11 cellular contexts compared by ENCODE assay signal in the genomic region with DNA sequence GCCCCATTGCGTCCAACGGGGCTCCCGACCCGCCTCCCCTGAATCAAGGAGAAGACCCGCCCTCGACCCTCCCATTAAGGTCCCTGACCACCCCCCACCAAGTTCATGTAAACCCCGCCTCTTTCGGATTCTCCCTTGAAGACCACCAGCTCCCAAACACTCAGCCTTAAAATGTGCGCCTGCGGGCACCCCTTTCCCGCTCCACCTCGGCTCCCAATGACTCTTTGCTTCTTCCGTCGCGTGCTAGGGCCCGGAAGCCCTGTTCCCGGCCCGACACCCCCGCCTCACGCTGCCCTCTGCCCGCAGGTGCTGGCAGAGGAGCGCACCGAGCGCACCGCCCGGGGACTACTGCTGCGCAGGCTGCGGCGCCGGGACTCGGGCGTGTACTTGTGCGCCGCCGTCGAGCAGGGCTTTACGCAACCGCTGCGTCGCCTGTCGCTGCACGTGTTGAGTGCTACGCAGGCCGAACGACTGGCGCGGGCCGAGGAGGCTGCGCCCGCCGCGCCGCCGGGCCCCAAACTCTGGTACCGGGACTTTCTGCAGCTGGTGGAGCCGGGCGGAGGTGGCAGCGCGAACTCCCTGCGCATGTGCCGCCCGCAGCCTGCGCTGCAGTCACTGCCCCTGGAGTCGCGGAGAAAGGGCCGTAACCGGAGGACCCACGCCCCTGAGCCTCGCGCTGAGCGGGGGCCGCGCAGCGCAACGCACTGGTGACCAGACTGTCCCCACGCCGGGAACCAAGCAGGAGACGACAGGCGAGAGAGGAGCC. TPM values are rescaled to one million over a fixed set of nuclear protein-coding genes. Genes with fewer than 3 reads are reported as not detected.
DNase-seq lines count a peak whose midpoint lies in the region; ATAC-seq and TF ChIP-seq lines count a peak whose summit lies in the region.
"Had no signal": no experiment of that assay in that cellular context is flagged by ENCODE, and none has a peak within 500 bp of the region (broad histone marks: within the 10 kb centered on the region; RNA-seq: fewer than 3 reads in every experiment).

No MANE protein-coding gene starts in this region.

- TF ChIP-seq CTCF in CD8-positive, alpha-beta T cell (IDR thresholded peaks at IDR 0.05) = no peak
- TF ChIP-seq CTCF in nephron progenitor cell (IDR thresholded peaks at IDR 0.05) = no peak

- peaks cover 24% of the 10 kb centered on the region for H3K27me3 ChIP-seq in CD8-positive, alpha-beta T cell (ENCODE audit: insufficient read depth, low read length)
- peaks cover 46% of the 10 kb centered on the region for H3K27me3 ChIP-seq in HUES6 (ENCODE audit: control insufficient read depth, insufficient read depth, low read length)
- H3K27me3 ChIP-seq: thyroid gland had no signal

- H3K9ac ChIP-seq in HUES6 (ENCODE audit: low read length) = no peak overlapping the region

- peak overlapping the region; percentile 19 for H3K4me3 ChIP-seq in CD8-positive, alpha-beta T cell (ENCODE audit: low read depth, low read length)
- H3K4me3 ChIP-seq in HUES6 (ENCODE audit: low read depth, low read length) = peak overlapping the region; percentile 60; the same call in 1 of the 2 replicates
- H3K4me3 ChIP-seq: thyroid gland had no signal

- no peak overlapping the region for H3K27ac ChIP-seq in CD8-positive, alpha-beta T cell (ENCODE audit: low read depth, low read length)
- H3K27ac ChIP-seq in HUES6 (ENCODE audit: low read depth, low read length) = no peak overlapping the region
- H3K27ac ChIP-seq: thyroid gland had no signal

- no peaks in the 10 kb centered on the region for H3K36me3 ChIP-seq in CD8-positive, alpha-beta T cell (ENCODE audit: insufficient read depth, low read length)
- no peaks in the 10 kb centered on the region for H3K36me3 ChIP-seq in HUES6 (ENCODE audit: control insufficient read depth, insufficient read depth, low read length)
- H3K36me3 ChIP-seq: thyroid gland had no signal

- peaks cover 31% of the 10 kb centered on the region for H3K4me1 ChIP-seq in CD8-positive, alpha-beta T cell (ENCODE audit: insufficient read depth, low read length)
- H3K4me1 ChIP-seq in HUES6 (ENCODE audit: control insufficient read depth, insufficient read depth, low read length) = peaks cover 28% of the 10 kb centered on the region

- peak in 1 of 7 experiments; percentile 35 for DNase-seq in CD8-positive, alpha-beta T cell
- DNase-seq in activated naive CD8-positive, alpha-beta T cell treated with anti-CD3 and anti-CD28 coated beads for 36 hours = peak; percentile 58
- DNase-seq in nephron progenitor cell (no peak), NCI-H187 treated with DMSO at 0.1 percent for 48 hours (lab: John Stamatoyannopoulos, UW) (no peak)
- DNase-seq: activated CD8-positive, alpha-beta memory T cell treated with anti-CD3 and anti-CD28 coated beads, Interleukin-2, amount 50 U/mL, for 48 hours; Calu3; thyroid gland had no signal

- POLR2A ChIA-PET in CD8-positive, alpha-beta T cell (lab: Charles Lee) = no interaction called here

- no peaks in the 10 kb centered on the region for H3K36me3 Mint-ChIP-seq in CD8-positive, alpha-beta T cell
- H3K36me3 Mint-ChIP-seq in activated naive CD8-positive, alpha-beta T cell treated with anti-CD3 and anti-CD28 coated beads for 36 hours = no peaks in the 10 kb centered on the region
- H3K36me3 Mint-ChIP-seq in nephron progenitor cell (ENCODE audit: low read depth) = no peaks in the 10 kb centered on the region

- H3K4me1 Mint-ChIP-seq in CD8-positive, alpha-beta T cell (ENCODE audit: low read depth) = peaks cover 25% of the 10 kb centered on the region
- peaks cover 23% of the 10 kb centered on the region for H3K4me1 Mint-ChIP-seq in activated naive CD8-positive, alpha-beta T cell treated with anti-CD3 and anti-CD28 coated beads for 36 hours
- H3K4me1 Mint-ChIP-seq in nephron progenitor cell = peaks cover 48% of the 10 kb centered on the region

- CTCF ChIA-PET in CD8-positive, alpha-beta T cell (lab: Charles Lee) = interaction anchor here (0.7 to 3.4 kb wide), 6 partner anchors 16 to 156 kb away, joined by 3 to 21 read pairs (median 4); no protein-coding TSS in a partner anchor

- intact Hi-C loops in CD8-positive, alpha-beta T cell (cut with DNase I, micrococcal nuclease) = no loop called here

- H3K27ac Mint-ChIP-seq in CD8-positive, alpha-beta T cell = no peak overlapping the region
- H3K27ac Mint-ChIP-seq in activated naive CD8-positive, alpha-beta T cell treated with anti-CD3 and anti-CD28 coated beads for 36 hours = no peak overlapping the region
- H3K27ac Mint-ChIP-seq in nephron progenitor cell = no peak overlapping the region

- H3K4me3 Mint-ChIP-seq in CD8-positive, alpha-beta T cell = peak overlapping the region; percentile 55
- H3K4me3 Mint-ChIP-seq in activated naive CD8-positive, alpha-beta T cell treated with anti-CD3 and anti-CD28 coated beads for 36 hours = peak overlapping the region; percentile 45
- H3K4me3 Mint-ChIP-seq in nephron progenitor cell = peak overlapping the region; percentile 77

- H3K9me3 ChIP-seq in CD8-positive, alpha-beta T cell (ENCODE audit: low read length) = no peaks in the 10 kb centered on the region
- no peaks in the 10 kb centered on the region for H3K9me3 ChIP-seq in HUES6 (ENCODE audit: control insufficient read depth, insufficient read depth, low read depth, low read length)
- H3K9me3 ChIP-seq: thyroid gland had no signal

- ATAC-seq in CD8-positive, alpha-beta T cell = peak; percentile 24
- no peak for ATAC-seq in GM19324 (IDR thresholded peaks at IDR 0.05; ENCODE audit: low FRiP score, unreplicated experiment)
- no peak for ATAC-seq in GM19328 (IDR thresholded peaks at IDR 0.05; ENCODE audit: unreplicated experiment)

- H3K9me3 Mint-ChIP-seq in CD8-positive, alpha-beta T cell = no peaks in the 10 kb centered on the region
- H3K9me3 Mint-ChIP-seq in activated naive CD8-positive, alpha-beta T cell treated with anti-CD3 and anti-CD28 coated beads for 36 hours = no peaks in the 10 kb centered on the region
- no peaks in the 10 kb centered on the region for H3K9me3 Mint-ChIP-seq in nephron progenitor cell

- H3K27me3 Mint-ChIP-seq in CD8-positive, alpha-beta T cell (ENCODE audit: low read depth) = peaks cover 27% of the 10 kb centered on the region
- H3K27me3 Mint-ChIP-seq in activated naive CD8-positive, alpha-beta T cell treated with anti-CD3 and anti-CD28 coated beads for 36 hours = peaks cover 51% of the 10 kb centered on the region
- H3K27me3 Mint-ChIP-seq in nephron progenitor cell (ENCODE audit: low read depth, poor library complexity) = peaks cover 40% of the 10 kb centered on the region

RNA-seq across cellular contexts. Expression of gene LSMEM2, which starts 2.7 kb away (rescaled TPM):
- total RNA-seq in CD8-positive, alpha-beta T cell = not detected
- total RNA-seq in activated naive CD8-positive, alpha-beta T cell treated with anti-CD3 and anti-CD28 coated beads for 36 hours = not detected
- total RNA-seq: Calu3, MCF 10A, thyroid gland had no signal

RNA-seq across cellular contexts. Expression of gene SEMA3B, which starts 7.2 kb away (rescaled TPM):
- total RNA-seq in CD8-positive, alpha-beta T cell = 1 to 10 TPM; 1.4 to 1.6 TPM
- 1 to 10 TPM; 1.2 to 1.6 TPM for total RNA-seq in activated naive CD8-positive, alpha-beta T cell treated with anti-CD3 and anti-CD28 coated beads for 36 hours

RNA-seq across cellular contexts. Expression of gene IFRD2, which starts 16.1 kb away (rescaled TPM):
- total RNA-seq in CD8-positive, alpha-beta T cell = 10 to 100 TPM; 42.4 to 42.9 TPM
- 100 to 1,000 TPM; 177 to 182 TPM for total RNA-seq in activated naive CD8-positive, alpha-beta T cell treated with anti-CD3 and anti-CD28 coated beads for 36 hours

RNA-seq across cellular contexts. Expression of gene HYAL3, which starts 23.0 kb away (rescaled TPM):
- 1 to 10 TPM; 2.1 to 3.2 TPM for total RNA-seq in CD8-positive, alpha-beta T cell
- 1 to 10 TPM; 6.0 to 6.8 TPM for total RNA-seq in activated naive CD8-positive, alpha-beta T cell treated with anti-CD3 and anti-CD28 coated beads for 36 hours

RNA-seq across cellular contexts. Expression of gene NAA80, which starts 23.0 kb away (rescaled TPM):
- 10 to 100 TPM; 37.1 to 40.7 TPM for total RNA-seq in CD8-positive, alpha-beta T cell
- total RNA-seq in activated naive CD8-positive, alpha-beta T cell treated with anti-CD3 and anti-CD28 coated beads for 36 hours = 10 to 100 TPM; 16.3 to 16.7 TPM

Comparison
In these comparisons a context has a peak if more than half of its experiments do, and no peak if none do; other contexts are left out.
1. RNA of gene IFRD2, which starts 16.1 kb away (total RNA-seq): 177 to 182 TPM in activated naive CD8-positive, alpha-beta T cell treated with anti-CD3 and anti-CD28 coated beads for 36 hours; 42.4 to 42.9 TPM in CD8-positive, alpha-beta T cell; every median in the first group is over 4 times any median in the second.
2. Peak in every context shown above with its lines, with median percentiles within 50 percentile points of each other: H3K4me3 Mint-ChIP-seq.